In genomic region chr14:51240804-51241380, GRCh38 we compare ENCODE assay signal across 8 cellular contexts. TPM values are rescaled to one million over a fixed set of nuclear protein-coding genes. Genes with fewer than 3 reads are reported as not detected.
DNase-seq lines count a peak whose midpoint lies in the region; ATAC-seq and TF ChIP-seq lines count a peak whose summit lies in the region.

No MANE protein-coding gene starts in this region.

- TSS peak; percentile 45 for BruUV-seq in mammary epithelial cell (replicated peaks; lab: Mats Ljungman, UMichigan)

- no peak for TF ChIP-seq POLR2A in upper lobe of left lung (IDR thresholded peaks at IDR 0.05)

- no peaks in the 10 kb centered on the region for H3K9me2 ChIP-seq in SK-N-SH

- no peak for DNase-seq in SK-N-SH
- DNase-seq in mammary epithelial cell = no peak
- DNase-seq in lung (ENCODE audit: low spot score) = no peak
- no peak for DNase-seq in upper lobe of left lung
- DNase-seq in HUDEP-2 (lab: John Stamatoyannopoulos, UW; ENCODE audit: unreplicated experiment in 76 of 76) = no peak
- DNase-seq in KG1 (lab: John Stamatoyannopoulos, UW) = no peak
- no peak for DNase-seq in activated CD4-positive, alpha-beta T cell treated with anti-CD3 and anti-CD28 coated beads, Interleukin-2, amount 50 U/mL, for 48 hours

- H3K36me3 ChIP-seq in SK-N-SH (replicated peaks in 1 of 2; ENCODE audit: control insufficient read depth in 1 of 2, insufficient read depth in 2 of 2, low read length in 1 of 2) (peaks cover 4 to 16% of the 10 kb centered on the region in 2 experiments), mammary epithelial cell (ENCODE audit: insufficient read depth, low read length) (no peaks in the 10 kb centered on the region), lung (ENCODE audit: control insufficient read depth in 2 of 2, insufficient read depth in 2 of 2, low read length in 2 of 2) (peaks cover 0 to 4% of the 10 kb centered on the region in 2 donors), upper lobe of left lung (peaks cover 0 to 6% (median 0%) of the 10 kb centered on the region in 4 donors)

- 7% methylated on average over 10 of the region's 10 CpGs for WGBS in SK-N-SH (ENCODE audit: low lambda C conversion rate)
- 33% methylated on average over 10 of the region's 10 CpGs for WGBS in mammary epithelial cell (ENCODE audit: low coverage, missing lambda C conversion rate)
- WGBS in lung, 2 donors = 15 to 16% methylated on average over 10 of the region's 10 CpGs
- WGBS in upper lobe of left lung, 2 donors = 10 to 19% methylated on average over 10 of the region's 10 CpGs

- POLR2A ChIA-PET in SK-N-SH (lab: Yijun Ruan, JAX) = interaction anchor here (0.9 to 1.3 kb wide), 2 partner anchors 12 to 441 kb away, joined by 4 read pairs; no protein-coding TSS in a partner anchor

- no peaks in the 10 kb centered on the region for H3F3A ChIP-seq in SK-N-SH (replicated peaks; ENCODE audit: insufficient read depth)

- intact Hi-C loops in mammary epithelial cell (cut with micrococcal nuclease) = no loop called here

- H3K4me3 ChIP-seq in SK-N-SH (ENCODE audit: low read depth in 2 of 2, low read length in 1 of 2) (peak overlapping the region; percentile 98), mammary epithelial cell (replicated peaks in 1 of 3; ENCODE audit: insufficient read depth in 1 of 3, low read depth in 2 of 3, low read length in 3 of 3) (peak overlapping the region; percentile 86 to 98 (median 94)), lung (peak overlapping the region; percentile 97), upper lobe of left lung (peak overlapping the region; percentile 73 to 97 (median 90))

- CTCF ChIA-PET in SK-N-SH (lab: Yijun Ruan, JAX) (interaction anchor here (0.9 to 1.1 kb wide), 2 partner anchors 29 to 538 kb away, joined by 3 read pairs; no protein-coding TSS in a partner anchor), mammary epithelial cell (lab: Charles Lee; ENCODE audit: low non-redundant PET) (no interaction called here)

- H3K4me1 ChIP-seq in SK-N-SH (ENCODE audit: control insufficient read depth in 1 of 2, insufficient read depth in 2 of 2, low read depth in 1 of 2, low read length in 1 of 2) = peaks cover 3 to 13% of the 10 kb centered on the region in 2 experiments; a peak in 3 of 4 replicates
- peaks cover 3% of the 10 kb centered on the region for H3K4me1 ChIP-seq in mammary epithelial cell (ENCODE audit: insufficient read depth, low read length)
- H3K4me1 ChIP-seq in lung (ENCODE audit: control insufficient read depth in 2 of 2, insufficient read depth in 2 of 2, low read length in 2 of 2) = peaks cover 0 to 7% of the 10 kb centered on the region in 2 donors
- H3K4me1 ChIP-seq in upper lobe of left lung = peaks cover 6 to 31% (median 19%) of the 10 kb centered on the region in 4 donors

- H3K27ac ChIP-seq in SK-N-SH (ENCODE audit: low read depth in 2 of 2, low read length in 1 of 2) (peak overlapping the region; percentile 73 to 91), mammary epithelial cell (ENCODE audit: insufficient read depth, low read depth, low read length) (peak overlapping the region; percentile 70), lung (ENCODE audit: low read depth in 1 of 2, low read length in 1 of 2) (peak overlapping the region; percentile 66 to 94), upper lobe of left lung (peak overlapping the region; percentile 83 to 92 (median 88))

- H2AFZ ChIP-seq in SK-N-SH (ENCODE audit: low read depth) (peak overlapping the region; percentile 92), mammary epithelial cell (ENCODE audit: low read depth, low read length) (peak overlapping the region; percentile 98)

- dilution Hi-C loops in mammary epithelial cell (cut with HindIII; ENCODE audit: low sequenced_read_pairs) = no loop called here

- H3K9ac ChIP-seq in SK-N-SH (peak overlapping the region; percentile 94), mammary epithelial cell (ENCODE audit: insufficient read depth, low read length) (peak overlapping the region; percentile 83)

- H3K27me3 ChIP-seq in SK-N-SH (ENCODE audit: insufficient read depth) = no peaks in the 10 kb centered on the region
- no peaks in the 10 kb centered on the region for H3K27me3 ChIP-seq in mammary epithelial cell (ENCODE audit: insufficient read depth, low read length)
- no peaks in the 10 kb centered on the region for H3K27me3 ChIP-seq in lung (ENCODE audit: control insufficient read depth, insufficient read depth)
- H3K27me3 ChIP-seq in upper lobe of left lung = no peaks in the 10 kb centered on the region

- TF ChIP-seq RAD21 in SK-N-SH (IDR thresholded peaks at IDR 0.05; ENCODE audit: low read length) = no peak

- H3K79me2 ChIP-seq in SK-N-SH (ENCODE audit: insufficient read depth) = peaks cover 59% of the 10 kb centered on the region
- peaks cover 58% of the 10 kb centered on the region for H3K79me2 ChIP-seq in mammary epithelial cell (ENCODE audit: insufficient read depth, low read length)

- in situ Hi-C loops in mammary epithelial cell (cut with MboI; ENCODE audit: low sequenced_read_pairs in 2 of 2) = no loop called here

- ATAC-seq in SK-N-SH treated with all-trans-retinoic acid at 6 μM for 48 hours (no peak), lung (ENCODE audit: insufficient read depth, low FRiP score) (no peak), upper lobe of left lung (ENCODE audit: low FRiP score in 2 of 2) (no peak)

- peak overlapping the region; percentile 86 for H3K4me2 ChIP-seq in SK-N-SH
- H3K4me2 ChIP-seq in mammary epithelial cell (ENCODE audit: insufficient read depth, low read depth, low read length) = peak overlapping the region; percentile 87

- H3K9me3 ChIP-seq in SK-N-SH (no peaks in the 10 kb centered on the region), mammary epithelial cell (replicated peaks; ENCODE audit: insufficient read depth, low read length) (no peaks in the 10 kb centered on the region), lung (ENCODE audit: control insufficient read depth in 2 of 2, insufficient read depth in 1 of 2, low read length in 1 of 2) (no peaks in the 10 kb centered on the region), upper lobe of left lung (no peaks in the 10 kb centered on the region)

- no peak for TF ChIP-seq CTCF in SK-N-SH (IDR thresholded peaks at IDR 0.05)
- TF ChIP-seq CTCF in mammary epithelial cell (conservative IDR thresholded peaks at IDR 0.05 in 1 of 2, IDR thresholded peaks at IDR 0.05 in 1 of 2; ENCODE audit: extremely low read depth in 1 of 2, insufficient read depth in 1 of 2, low read depth in 1 of 2, low read length in 2 of 2) = no peak
- no peak for TF ChIP-seq CTCF in lung (IDR thresholded peaks at IDR 0.05; ENCODE audit: control extremely low read depth, extremely low read depth)
- no peak for TF ChIP-seq CTCF in upper lobe of left lung (IDR thresholded peaks at IDR 0.05)

- H4K20me1 ChIP-seq in SK-N-SH (ENCODE audit: insufficient read depth) (no peaks in the 10 kb centered on the region), mammary epithelial cell (ENCODE audit: insufficient read depth, low read length) (no peaks in the 10 kb centered on the region)

- no peak for TF ChIP-seq EP300 in SK-N-SH (IDR thresholded peaks at IDR 0.05; ENCODE audit: borderline replicate concordance in 1 of 2, low read depth in 1 of 2, low read length in 1 of 2)
- no peak for TF ChIP-seq EP300 in upper lobe of left lung (IDR thresholded peaks at IDR 0.05)

TF ChIP-seq in SK-N-SH, 30 proteins besides CTCF, POLR2A, EP300 and RAD21:
- no peak for TF ChIP-seq TCF12 (IDR thresholded peaks at IDR 0.05)
- TF ChIP-seq NFIC (IDR thresholded peaks at IDR 0.05; ENCODE audit: borderline replicate concordance) = no peak
- no peak for TF ChIP-seq YY1 (IDR thresholded peaks at IDR 0.05; ENCODE audit: low read depth)
- TF ChIP-seq TAF1 (IDR thresholded peaks at IDR 0.05; ENCODE audit: borderline replicate concordance, low read depth, low read length) = no peak
- no peak for TF ChIP-seq POLR2AphosphoS5 (IDR thresholded peaks at IDR 0.05; ENCODE audit: low read depth, low read length)
- TF ChIP-seq USF2 (IDR thresholded peaks at IDR 0.05; ENCODE audit: borderline replicate concordance, low read depth, low read length) = no peak
- no peak for TF ChIP-seq CHD2 (IDR thresholded peaks at IDR 0.05; ENCODE audit: low read length, partially characterized antibody)

TF ChIP-seq in SK-N-SH treated with all-trans-retinoic acid at 6 μM for 48 hours, 23 proteins besides CTCF, POLR2A, EP300 and RAD21 (continues in another document):
- no peak for TF ChIP-seq GLIS3 (CRISPR knock-in tag; IDR thresholded peaks at IDR 0.05)
- no peak for TF ChIP-seq ZC3H10 (CRISPR knock-in tag; IDR thresholded peaks at IDR 0.05)
- no peak for TF ChIP-seq CSDC2 (CRISPR knock-in tag; IDR thresholded peaks at IDR 0.05)
- no peak for TF ChIP-seq ZNF70 (CRISPR knock-in tag; IDR thresholded peaks at IDR 0.05)
- no peak for TF ChIP-seq POU6F1 (CRISPR knock-in tag; IDR thresholded peaks at IDR 0.05; ENCODE audit: borderline replicate concordance, low read depth)
- TF ChIP-seq SNAI2 (CRISPR knock-in tag; IDR thresholded peaks at IDR 0.05) = no peak

RNA-seq across cellular contexts. Expression of gene TMX1, which starts 0.8 kb away (rescaled TPM):
- 16.1 and 16.8 TPM in 2 replicates for polyA plus RNA-seq in SK-N-SH (2012; rRNA removed)
- polyA plus RNA-seq in SK-N-SH (2012; cell fraction: cytosol; rRNA removed) = 23.1 and 24.6 TPM in 2 replicates
- 4.1 and 6.8 TPM in 2 replicates for polyA plus RNA-seq in SK-N-SH (2012; cell fraction: nucleus; rRNA removed)
- total RNA-seq in mammary epithelial cell = 10 to 100 TPM; 39.7 to 53.8 TPM
- 21.4 TPM for polyA plus RNA-seq in mammary epithelial cell
- polyA minus RNA-seq in mammary epithelial cell = 56.4 TPM
- total RNA-seq in lung = 10 to 100 TPM; 29.9 to 31.7 TPM
- polyA plus RNA-seq in lung = 10 to 100 TPM in 1 of 2 donors, 1 to 10 TPM in 1; 6.8 to 22.8 TPM
- 10 to 100 TPM in 5 of 6 donors, 1 to 10 TPM in 1; 9.7 to 34.3 (median 29.1) TPM for total RNA-seq in upper lobe of left lung
